Comparison of ENCODE assay signal across 8 cellular contexts in the genomic region with DNA sequence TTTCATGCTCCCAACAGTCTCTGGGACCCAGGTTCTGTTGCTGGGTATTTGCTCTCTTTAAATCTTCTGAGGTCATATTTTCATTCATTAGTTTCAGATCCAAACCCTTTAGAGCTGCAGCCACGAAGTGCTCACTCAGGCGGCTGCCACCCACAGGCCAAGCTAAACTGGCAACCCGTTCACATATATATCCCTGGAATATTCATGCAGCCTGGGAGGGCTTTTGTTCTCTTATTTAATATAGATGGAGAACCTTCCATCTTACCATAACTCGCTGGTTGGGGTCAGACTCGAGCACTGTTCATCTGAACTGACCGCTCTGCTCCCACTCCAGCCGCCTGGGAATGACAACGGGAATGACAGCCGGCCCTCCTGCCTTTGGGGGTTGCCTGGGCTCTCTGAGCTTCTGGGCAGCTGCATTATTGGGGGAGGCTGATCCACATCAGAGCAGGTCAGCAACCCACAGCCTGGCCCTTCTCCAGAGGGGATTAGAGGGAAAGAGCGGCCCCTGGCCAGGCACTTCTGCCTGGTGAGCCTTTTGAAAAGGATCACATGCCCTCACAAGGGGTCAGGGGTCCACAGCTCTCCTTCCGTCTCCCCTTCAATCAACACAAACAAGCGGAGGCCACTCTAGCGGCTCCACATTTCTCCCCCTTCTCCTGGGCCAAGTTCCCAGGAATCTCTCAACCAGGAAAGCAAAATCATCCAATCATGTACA. TPM values are rescaled to one million over a fixed set of nuclear protein-coding genes. Genes with fewer than 3 reads are reported as not detected.
DNase-seq lines count a peak whose midpoint lies in the region; ATAC-seq and TF ChIP-seq lines count a peak whose summit lies in the region.

No MANE protein-coding gene starts in this region.

- intact Hi-C loops in CD8-positive, alpha-beta T cell (cut with DNase I, micrococcal nuclease), result no loop called here

- H3K4me3 ChIP-seq in CD8-positive, alpha-beta T cell (ENCODE audit: low read depth, low read length), result no peak overlapping the region
- H3K4me3 ChIP-seq in endodermal cell (ENCODE audit: low read length) (no peak overlapping the region), parathyroid adenoma (ENCODE audit: low read depth, low read length) (no peak overlapping the region)

- H3K36me3 ChIP-seq in CD8-positive, alpha-beta T cell (ENCODE audit: insufficient read depth, low read length), result no peaks in the 10 kb centered on the region
- H3K36me3 ChIP-seq in endodermal cell (ENCODE audit: control insufficient read depth, insufficient read depth, low read length) (peaks cover 13% of the 10 kb centered on the region), parathyroid adenoma (ENCODE audit: control insufficient read depth, insufficient read depth, low read length) (no peaks in the 10 kb centered on the region)

- no peak overlapping the region for H3K4me3 Mint-ChIP-seq in CD8-positive, alpha-beta T cell
- no peak overlapping the region for H3K4me3 Mint-ChIP-seq in endodermal cell

- peak overlapping the region; percentile 71 for H3K27ac Mint-ChIP-seq in CD8-positive, alpha-beta T cell
- H3K27ac Mint-ChIP-seq in endodermal cell, result no peak overlapping the region

- POLR2A ChIA-PET in CD8-positive, alpha-beta T cell (lab: Charles Lee), result no interaction called here

- peaks cover 15% of the 10 kb centered on the region for H3K36me3 Mint-ChIP-seq in CD8-positive, alpha-beta T cell
- H3K36me3 Mint-ChIP-seq in endodermal cell (ENCODE audit: low read depth), result peaks cover 15% of the 10 kb centered on the region

- no peak overlapping the region for H3K4me2 ChIP-seq in parathyroid adenoma (ENCODE audit: low read length)

- no peaks in the 10 kb centered on the region for H3K27me3 Mint-ChIP-seq in CD8-positive, alpha-beta T cell (ENCODE audit: low read depth)
- H3K27me3 Mint-ChIP-seq in endodermal cell (ENCODE audit: insufficient read depth), result no peaks in the 10 kb centered on the region

- TF ChIP-seq CTCF in CD8-positive, alpha-beta T cell (IDR thresholded peaks at IDR 0.05), result no peak
- TF ChIP-seq CTCF in endodermal cell (conservative IDR thresholded peaks at IDR 0.05), result no peak
- TF ChIP-seq CTCF in parathyroid adenoma (IDR thresholded peaks at IDR 0.05), result no peak

- peaks cover 8% of the 10 kb centered on the region for H3K4me1 ChIP-seq in CD8-positive, alpha-beta T cell (ENCODE audit: insufficient read depth, low read length)
- H3K4me1 ChIP-seq in endodermal cell (ENCODE audit: control insufficient read depth, insufficient read depth, low read length) (peaks cover 3% of the 10 kb centered on the region), parathyroid adenoma (no peaks in the 10 kb centered on the region)

- DNase-seq in CD8-positive, alpha-beta T cell, result no peak
- DNase-seq in endodermal cell (no peak), SIG-M5 treated with dmso at 0.1 percent for 504 hours (lab: John Stamatoyannopoulos, UW; ENCODE audit: unreplicated experiment) (no peak), KG1 (lab: John Stamatoyannopoulos, UW) (no peak), NCI-H2196 (lab: John Stamatoyannopoulos, UW; ENCODE audit: unreplicated experiment) (no peak)

- peaks cover 7% of the 10 kb centered on the region for H3K79me2 ChIP-seq in parathyroid adenoma

- no peak overlapping the region for H3K27ac ChIP-seq in CD8-positive, alpha-beta T cell (ENCODE audit: low read depth, low read length)
- H3K27ac ChIP-seq in endodermal cell (ENCODE audit: low read depth, low read length) (peak overlapping the region; percentile 79), parathyroid adenoma (peak overlapping the region; percentile 32)

- no peak overlapping the region for H2AFZ ChIP-seq in parathyroid adenoma

- no peaks in the 10 kb centered on the region for H3K9me3 ChIP-seq in CD8-positive, alpha-beta T cell (ENCODE audit: low read length)
- H3K9me3 ChIP-seq in endodermal cell (ENCODE audit: control insufficient read depth, low read length), result no peaks in the 10 kb centered on the region
- H3K9me3 ChIP-seq in parathyroid adenoma (ENCODE audit: control insufficient read depth, low read length), result no peaks in the 10 kb centered on the region

- 80 to 90% methylated on average over 1 to 13 of the region's 13 CpGs for WGBS in endodermal cell (ENCODE audit: insufficient coverage in 1 of 2, insufficient read length in 1 of 2), 2 experiments

- no peak for ATAC-seq in CD8-positive, alpha-beta T cell
- peak; percentile 7 for ATAC-seq in HG03565 (IDR thresholded peaks at IDR 0.05; ENCODE audit: unreplicated experiment)
- ATAC-seq in HG02840 (IDR thresholded peaks at IDR 0.05; ENCODE audit: low FRiP score, unreplicated experiment), result no peak

- no peaks in the 10 kb centered on the region for H3K9me3 Mint-ChIP-seq in CD8-positive, alpha-beta T cell
- H3K9me3 Mint-ChIP-seq in endodermal cell, result no peaks in the 10 kb centered on the region

- H3K9ac ChIP-seq in endodermal cell (ENCODE audit: extremely low read depth, low read length, poor library complexity, severe bottlenecking), result no peak overlapping the region
- no peak overlapping the region for H3K9ac ChIP-seq in parathyroid adenoma

- peaks cover 32% of the 10 kb centered on the region for H3K4me1 Mint-ChIP-seq in CD8-positive, alpha-beta T cell (ENCODE audit: low read depth)
- peaks cover 22% of the 10 kb centered on the region for H3K4me1 Mint-ChIP-seq in endodermal cell

- no peaks in the 10 kb centered on the region for H3K27me3 ChIP-seq in CD8-positive, alpha-beta T cell (ENCODE audit: insufficient read depth, low read length)
- H3K27me3 ChIP-seq in endodermal cell (ENCODE audit: control insufficient read depth, insufficient read depth, low read length, poor library complexity, severe bottlenecking) (no peaks in the 10 kb centered on the region), parathyroid adenoma (ENCODE audit: control insufficient read depth, insufficient read depth, low read length) (no peaks in the 10 kb centered on the region)

- CTCF ChIA-PET in CD8-positive, alpha-beta T cell (lab: Charles Lee), result interaction anchor here (0.8 kb wide), 1 partner anchor 93 kb away, joined by 3 read pairs; no protein-coding TSS in a partner anchor

RNA-seq across cellular contexts. Expression of a gene that starts 11.9 kb away (rescaled TPM):
- total RNA-seq in CD8-positive, alpha-beta T cell, result 10 to 100 TPM; 53.0 TPM
- 10 to 100 TPM; 55.4 to 57.6 TPM for total RNA-seq in endodermal cell
- 56.1 TPM for polyA plus RNA-seq in endodermal cell (2013, experiment 1 of 2)
- 47.2 TPM for polyA plus RNA-seq in endodermal cell (2013, experiment 2 of 2)

RNA-seq across cellular contexts. Expression of a gene that starts 56.3 kb away (rescaled TPM):
- total RNA-seq in CD8-positive, alpha-beta T cell, result 100 to 1,000 TPM; 172 to 178 TPM
- 100 to 1,000 TPM; 224 to 229 TPM for total RNA-seq in endodermal cell
- polyA plus RNA-seq in endodermal cell (2013, experiment 1 of 2), result 167 TPM
- polyA plus RNA-seq in endodermal cell (2013, experiment 2 of 2), result 148 TPM

RNA-seq across cellular contexts. Expression of a gene that starts 59.1 kb away (rescaled TPM):
- total RNA-seq in CD8-positive, alpha-beta T cell, result 10 to 100 TPM; 87.6 to 91.2 TPM
- 1 to 10 TPM; 4.7 to 5.5 TPM for total RNA-seq in endodermal cell
- polyA plus RNA-seq in endodermal cell (2013, experiment 1 of 2), result 6.1 TPM
- polyA plus RNA-seq in endodermal cell (2013, experiment 2 of 2), result 5.5 TPM

Comparison
In these comparisons a context has a peak if more than half of its experiments do, and no peak if none do; other contexts are left out.
1. RNA of a gene that starts 59.1 kb away (total RNA-seq): 87.6 to 91.2 TPM in CD8-positive, alpha-beta T cell; 4.7 to 5.5 TPM in endodermal cell; every median in the first group is over 10 times any median in the second.